8 cellular contexts compared by ENCODE assay signal in genomic region chr14:90697577-90698206, GRCh38.
DNase-seq lines count a peak whose midpoint lies in the region; ATAC-seq and TF ChIP-seq lines count a peak whose summit lies in the region.

No MANE protein-coding gene starts in this region.

- no peak overlapping the region for H4K5ac ChIP-seq in H9 (ENCODE audit: insufficient read length, low read depth, low read length)

- no peak overlapping the region for H2AK5ac ChIP-seq in H9 (ENCODE audit: insufficient read length, low read length)

- H3K27ac Mint-ChIP-seq in H9, result 0 out of 7 replicates have a peak overlapping the region, but pooled peaks of 1 of the 3 experiments have one; percentile 8

- no peak overlapping the region for H3K4ac ChIP-seq in H9 (ENCODE audit: low read depth, low read length)

- H3K36me3 ChIP-seq in DND-41 (ENCODE audit: insufficient read depth, low read length) (no peaks in the 10 kb centered on the region), adrenal gland (replicated peaks in 1 of 2) (no peaks in the 10 kb centered on the region), left ventricle myocardium inferior (no peaks in the 10 kb centered on the region), uterus (no peaks in the 10 kb centered on the region)

- H3K4me3 ChIP-seq in DND-41 (ENCODE audit: low read depth in 1 of 2, low read length in 2 of 2), result no peak overlapping the region
- H3K4me3 ChIP-seq in adrenal gland, result no peak overlapping the region
- peak overlapping the region; percentile 26 for H3K4me3 ChIP-seq in left ventricle myocardium inferior
- no peak overlapping the region for H3K4me3 ChIP-seq in uterus

- H4K8ac ChIP-seq in H9 (replicated peaks; ENCODE audit: insufficient read length, low read depth, low read length), result no peak overlapping the region

- intact Hi-C loops in adrenal gland (cut with DNase I) (loop anchor here in 1 of 2 donors (5.0 to 10.0 kb wide), 2 partner anchors 295 to 393 kb away; no protein-coding TSS in a partner anchor), left ventricle myocardium inferior (cut with micrococcal nuclease) (loop anchor here (2.0 to 10.0 kb wide), 2 partner anchors 293 to 395 kb away; no protein-coding TSS in a partner anchor), uterus (cut with DNase I; ENCODE audit: low total_unique reads) (loop anchor here (10.0 kb wide), 1 partner anchor 293 kb away; no protein-coding TSS in a partner anchor)

- H3K27me3 ChIP-seq in DND-41 (ENCODE audit: insufficient read depth, low read length, poor library complexity) (no peaks in the 10 kb centered on the region), H9 (ENCODE audit: insufficient read depth, low read length) (no peaks in the 10 kb centered on the region), adrenal gland (no peaks in the 10 kb centered on the region), left ventricle myocardium inferior (ENCODE audit: low read depth) (no peaks in the 10 kb centered on the region), uterus (no peaks in the 10 kb centered on the region)

- H2BK5ac ChIP-seq in H9 (ENCODE audit: insufficient read length, low read length), result no peak overlapping the region

- H3K4me1 ChIP-seq in DND-41 (ENCODE audit: insufficient read depth, low read length) (no peaks in the 10 kb centered on the region), H9 (ENCODE audit: insufficient read depth, low read length) (no peaks in the 10 kb centered on the region), adrenal gland (replicated peaks in 1 of 2) (peaks cover 3 to 17% of the 10 kb centered on the region in 2 donors), left ventricle myocardium inferior (peaks cover 46% of the 10 kb centered on the region), uterus (peaks cover 0 to 10% of the 10 kb centered on the region in 2 donors)

- H4K20me1 ChIP-seq in DND-41 (ENCODE audit: insufficient read depth, low read length) (no peaks in the 10 kb centered on the region), H9 (ENCODE audit: control insufficient read depth, insufficient read depth, insufficient read length) (no peaks in the 10 kb centered on the region)

- no peak overlapping the region for H2BK12ac ChIP-seq in H9 (ENCODE audit: insufficient read length, low read depth, low read length)

- no peaks in the 10 kb centered on the region; a peak in 1 of 7 replicates for H3K36me3 Mint-ChIP-seq in H9 (ENCODE audit: insufficient read depth in 1 of 3, low read depth in 3 of 3)

- ATAC-seq in DND-41 (ENCODE audit: insufficient read depth, low read depth), result peak; percentile 94

- H3K9me3 ChIP-seq in DND-41 (ENCODE audit: insufficient read depth, low read length, severe bottlenecking), result no peaks in the 10 kb centered on the region
- H3K9me3 ChIP-seq in H9 (ENCODE audit: control insufficient read depth, low read depth, low read length), result no peaks in the 10 kb centered on the region
- no peaks in the 10 kb centered on the region for H3K9me3 ChIP-seq in adrenal gland (replicated peaks in 1 of 3)
- H3K9me3 ChIP-seq in left ventricle myocardium inferior (replicated peaks), result no peaks in the 10 kb centered on the region
- H3K9me3 ChIP-seq in uterus, result no peaks in the 10 kb centered on the region

- H3K9me3 Mint-ChIP-seq in H9, result no peaks in the 10 kb centered on the region

- no peak overlapping the region for H2AFZ ChIP-seq in DND-41 (ENCODE audit: low read depth, low read length)
- no peak overlapping the region for H2AFZ ChIP-seq in H9 (ENCODE audit: low read length)

- peak; percentile 94 for TF ChIP-seq CTCF in DND-41 (IDR thresholded peaks at IDR 0.05; ENCODE audit: borderline replicate concordance, extremely low read depth, low read length, poor library complexity, severe bottlenecking)
- peak; percentile 97 for TF ChIP-seq CTCF in H9 (conservative IDR thresholded peaks at IDR 0.05)
- TF ChIP-seq CTCF in adrenal gland (IDR thresholded peaks at IDR 0.05), result peak; percentile 93 to 98 (median 96)
- peak; percentile 99 for TF ChIP-seq CTCF in left ventricle myocardium inferior (IDR thresholded peaks at IDR 0.05; ENCODE audit: borderline replicate concordance)
- TF ChIP-seq CTCF in uterus (IDR thresholded peaks at IDR 0.05), result peak; percentile 89 to 95 (median 90)

- H3K27ac ChIP-seq in DND-41 (ENCODE audit: low read length), result no peak overlapping the region
- H3K27ac ChIP-seq in H9 (ENCODE audit: insufficient read length, low read depth, low read length), result no peak overlapping the region
- H3K27ac ChIP-seq in adrenal gland, result peak overlapping the region in 1 of 5 donors; percentile 64
- H3K27ac ChIP-seq in left ventricle myocardium inferior (replicated peaks), result peak overlapping the region; percentile 85
- H3K27ac ChIP-seq in uterus, result peak overlapping the region; percentile 32 to 75

- no peak overlapping the region for H3K23ac ChIP-seq in H9 (ENCODE audit: insufficient read length, low read depth, low read length)

- no peaks in the 10 kb centered on the region for H3K27me3 Mint-ChIP-seq in H9 (ENCODE audit: low read depth)

- H4K91ac ChIP-seq in H9 (ENCODE audit: insufficient read length, low read depth, low read length), result no peak overlapping the region

- H3K4me3 Mint-ChIP-seq in H9, result no peak overlapping the region

- H3K56ac ChIP-seq in H9 (ENCODE audit: insufficient read length, low read depth, low read length), result no peak overlapping the region

- H3K79me1 ChIP-seq in H9 (ENCODE audit: insufficient read depth, low read depth, low read length, poor library complexity, severe bottlenecking), result no peaks in the 10 kb centered on the region

- no peak overlapping the region for H2BK20ac ChIP-seq in H9 (ENCODE audit: low read depth, low read length, poor library complexity, severe bottlenecking)

- no peaks in the 10 kb centered on the region for H3K79me2 ChIP-seq in DND-41 (ENCODE audit: insufficient read depth, low read length)
- H3K79me2 ChIP-seq in H9 (ENCODE audit: insufficient read depth, low read length), result no peaks in the 10 kb centered on the region

- H3K4me2 ChIP-seq in DND-41 (ENCODE audit: insufficient read depth, low read length) (no peak overlapping the region), H9 (ENCODE audit: insufficient read depth, insufficient read length, low read length) (no peak overlapping the region)

- H2BK120ac ChIP-seq in H9 (ENCODE audit: low read depth, low read length, poor library complexity, severe bottlenecking), result no peak overlapping the region

- H3K18ac ChIP-seq in H9 (ENCODE audit: insufficient read length, low read depth, low read length), result no peak overlapping the region

- no peak overlapping the region for H3K14ac ChIP-seq in H9 (ENCODE audit: insufficient read depth, low read length)

- DNase-seq in DND-41, result peak; percentile 73
- peak; percentile 84 for DNase-seq in H9
- DNase-seq in NCI-H1417 (lab: John Stamatoyannopoulos, UW), result peak; percentile 74 to 91 (median 90)
- peak; percentile 62 for DNase-seq in T follicular helper cell (ENCODE audit: low read depth)
- DNase-seq in adrenal gland, result peak; percentile 82 to 95 (median 86)
- peak; percentile 87 for DNase-seq in left ventricle myocardium inferior
- DNase-seq in putamen (ENCODE audit: low spot score), result peak; percentile 92
- DNase-seq in uterus, result peak; percentile 85

- WGBS in H9 (ENCODE audit: extremely low coverage, insufficient read length, low lambda C conversion rate), result no CpG with 5 or more reads among the region's 15 CpGs
- WGBS in adrenal gland, 4 donors, result 23% methylated on average over 15 of the region's 15 CpGs

- H3K4me1 Mint-ChIP-seq in H9, result peaks cover 8 to 16% of the 10 kb centered on the region in 2 experiments

- H2BK15ac ChIP-seq in H9 (ENCODE audit: low read depth, low read length), result no peak overlapping the region

- no peaks in the 10 kb centered on the region for H3K23me2 ChIP-seq in H9 (ENCODE audit: insufficient read length, low read depth, low read length, poor library complexity, severe bottlenecking)

- H3K9ac ChIP-seq in DND-41 (ENCODE audit: low read depth, low read length), result no peak overlapping the region
- no peak overlapping the region for H3K9ac ChIP-seq in H9 (ENCODE audit: extremely low read depth, insufficient read length, low read length)

- H3T11ph ChIP-seq in H9 (ENCODE audit: low read length), result no peak overlapping the region

- no peak for TF ChIP-seq POLR2A in adrenal gland (IDR thresholded peaks at IDR 0.05)
- TF ChIP-seq POLR2A in uterus (IDR thresholded peaks at IDR 0.05), result peak in 1 of 2 donors; percentile 6

Comparison
In these comparisons a context has a peak if more than half of its experiments do, and no peak if none do; other contexts are left out.
1. H3K27ac ChIP-seq: peak in left ventricle myocardium inferior (single experiment) and uterus (2 of 2); none in DND-41 (single experiment) and H9 (single experiment).
2. Peak in every context shown above with its lines, with median percentiles within 50 percentile points of each other: DNase-seq and CTCF ChIP-seq.